ENCODE assay signal across 1 cellular context in the genomic region with DNA sequence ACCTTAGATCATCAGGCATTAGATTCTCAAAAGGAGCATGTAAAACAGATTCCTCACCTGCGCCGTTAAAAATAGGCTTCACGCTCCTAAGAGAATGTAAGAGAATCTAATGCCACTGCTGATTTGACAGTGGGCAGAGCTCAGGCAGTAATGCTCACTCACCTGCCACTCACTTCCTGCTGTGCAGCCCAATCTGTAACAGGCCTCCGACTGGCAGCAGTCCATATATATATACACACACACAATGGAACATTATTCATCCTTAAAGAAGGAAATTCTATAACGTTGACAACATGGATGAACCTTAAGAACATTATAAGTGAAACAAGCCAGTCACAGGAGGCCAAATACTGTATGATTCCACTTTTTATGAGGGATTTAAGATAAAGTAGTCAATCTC.
TF ChIP-seq lines count a peak whose summit lies in the region.

No MANE protein-coding gene starts in this region.

TF ChIP-seq in GM12878, 131 proteins besides CTCF, POLR2A, EP300 and RAD21:
- TF ChIP-seq NR2C1 (IDR thresholded peaks at IDR 0.05) (no peak), TCF3 (IDR thresholded peaks at IDR 0.05; ENCODE audit: borderline replicate concordance, insufficient read depth, low read depth, low read length) (no peak), RFX5 (IDR thresholded peaks at IDR 0.05; ENCODE audit: low read depth, low read length) (no peak), MYC (IDR thresholded peaks at IDR 0.05; ENCODE audit: insufficient read depth, insufficient read length, insufficient replicate concordance, low read length, severe bottlenecking) (no peak), MXI1 (IDR thresholded peaks at IDR 0.05; ENCODE audit: low read depth, low read length) (no peak), RB1 (IDR thresholded peaks at IDR 0.05; ENCODE audit: borderline replicate concordance) (no peak), LARP7 (IDR thresholded peaks at IDR 0.05) (no peak), CREB1 (IDR thresholded peaks at IDR 0.05; ENCODE audit: low read depth) (no peak), ETV6 (conservative IDR thresholded peaks at IDR 0.05 in 1 of 2, IDR thresholded peaks at IDR 0.05 in 1 of 2; ENCODE audit: borderline replicate concordance in 1 of 2, low read depth in 1 of 2) (no peak), ZNF384 (IDR thresholded peaks at IDR 0.05; ENCODE audit: borderline replicate concordance, low read depth, low read length) (no peak), TARDBP (IDR thresholded peaks at IDR 0.05; ENCODE audit: borderline replicate concordance) (no peak), HSF1 (IDR thresholded peaks at IDR 0.05; ENCODE audit: low read depth, low read length) (no peak), ESRRA (IDR thresholded peaks at IDR 0.05; ENCODE audit: low read length) (no peak), MTA3 (IDR thresholded peaks at IDR 0.05; ENCODE audit: borderline replicate concordance, low read length) (no peak)
- TF ChIP-seq, protein P1, sequence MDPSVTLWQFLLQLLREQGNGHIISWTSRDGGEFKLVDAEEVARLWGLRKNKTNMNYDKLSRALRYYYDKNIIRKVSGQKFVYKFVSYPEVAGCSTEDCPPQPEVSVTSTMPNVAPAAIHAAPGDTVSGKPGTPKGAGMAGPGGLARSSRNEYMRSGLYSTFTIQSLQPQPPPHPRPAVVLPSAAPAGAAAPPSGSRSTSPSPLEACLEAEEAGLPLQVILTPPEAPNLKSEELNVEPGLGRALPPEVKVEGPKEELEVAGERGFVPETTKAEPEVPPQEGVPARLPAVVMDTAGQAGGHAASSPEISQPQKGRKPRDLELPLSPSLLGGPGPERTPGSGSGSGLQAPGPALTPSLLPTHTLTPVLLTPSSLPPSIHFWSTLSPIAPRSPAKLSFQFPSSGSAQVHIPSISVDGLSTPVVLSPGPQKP (IDR thresholded peaks at IDR 0.05; ENCODE audit: low read depth, low read length), result no peak
TF ChIP-seq in GM12878: peak in this region for 0.
